In genomic region chr14:44798386-44799242, GRCh38 we compare ENCODE assay signal across 20 cellular contexts.
"Had no signal": no experiment of that assay in that cellular context is flagged by ENCODE, and none has a peak within 500 bp of the region (broad histone marks: within the 10 kb centered on the region; RNA-seq: fewer than 3 reads in every experiment).

No MANE protein-coding gene starts in this region.

- H3K36me3 Mint-ChIP-seq: activated naive CD8-positive, alpha-beta T cell treated with anti-CD3 and anti-CD28 coated beads for 36 hours had no signal

- H3K27me3 ChIP-seq: gastrocnemius medialis, heart left ventricle, right lobe of liver, stomach, upper lobe of right lung had no signal

- H3K4me1 Mint-ChIP-seq: activated CD4-positive, alpha-beta T cell treated with anti-CD3 and anti-CD28 coated beads for 36 hours; activated naive CD8-positive, alpha-beta T cell treated with anti-CD3 and anti-CD28 coated beads for 36 hours had no signal

- H3K4me3 Mint-ChIP-seq: activated CD4-positive, alpha-beta T cell treated with anti-CD3 and anti-CD28 coated beads for 36 hours; activated CD8-positive, alpha-beta T cell treated with anti-CD3 and anti-CD28 coated beads for 36 hours; activated naive CD8-positive, alpha-beta T cell treated with anti-CD3 and anti-CD28 coated beads for 36 hours; activated T-cell treated with anti-CD3 and anti-CD28 coated beads, Interleukin-2, amount 50 U/mL, for 72 hours; effector memory CD8-positive, alpha-beta T cell; nephron progenitor cell had no signal

- ATAC-seq: activated CD4-positive, alpha-beta T cell treated with anti-CD3 and anti-CD28 coated beads for 36 hours; activated CD8-positive, alpha-beta T cell treated with anti-CD3 and anti-CD28 coated beads for 36 hours; activated T-cell treated with anti-CD3 and anti-CD28 coated beads, Interleukin-2, amount 50 U/mL, for 72 hours; effector memory CD8-positive, alpha-beta T cell; gastrocnemius medialis; heart left ventricle; psoas muscle; right lobe of liver; upper lobe of right lung had no signal

- H3K27ac Mint-ChIP-seq: activated CD4-positive, alpha-beta T cell treated with anti-CD3 and anti-CD28 coated beads for 36 hours; activated CD8-positive, alpha-beta T cell treated with anti-CD3 and anti-CD28 coated beads for 36 hours; activated naive CD8-positive, alpha-beta T cell treated with anti-CD3 and anti-CD28 coated beads for 36 hours; activated T-cell treated with anti-CD3 and anti-CD28 coated beads, Interleukin-2, amount 50 U/mL, for 72 hours; effector memory CD8-positive, alpha-beta T cell; nephron progenitor cell had no signal

- H3K27ac ChIP-seq: epithelial cell of prostate, gastrocnemius medialis, heart left ventricle, psoas muscle, right lobe of liver, stomach, thoracic aorta, upper lobe of right lung had no signal

- H3K27me3 Mint-ChIP-seq: effector memory CD8-positive, alpha-beta T cell had no signal

- H3K36me3 ChIP-seq: gastrocnemius medialis, heart left ventricle, right lobe of liver, stomach, thoracic aorta, upper lobe of right lung had no signal

- H3K9me3 ChIP-seq: gastrocnemius medialis, heart left ventricle, psoas muscle, right lobe of liver, stomach, thoracic aorta, upper lobe of right lung had no signal

- H3K9me3 Mint-ChIP-seq: activated CD8-positive, alpha-beta T cell treated with anti-CD3 and anti-CD28 coated beads for 36 hours; activated naive CD8-positive, alpha-beta T cell treated with anti-CD3 and anti-CD28 coated beads for 36 hours; effector memory CD8-positive, alpha-beta T cell had no signal

- H3K4me1 ChIP-seq: gastrocnemius medialis, heart left ventricle, psoas muscle, right lobe of liver, stomach, upper lobe of right lung had no signal

- H3K4me3 ChIP-seq: gastrocnemius medialis, psoas muscle, right lobe of liver, smooth muscle cell, thoracic aorta, upper lobe of right lung had no signal

- DNase-seq: activated CD4-positive, alpha-beta T cell treated with anti-CD3 and anti-CD28 coated beads for 36 hours; activated CD8-positive, alpha-beta memory T cell treated with anti-CD3 and anti-CD28 coated beads, Interleukin-2, amount 50 U/mL, for 4 hours; activated CD8-positive, alpha-beta T cell treated with anti-CD3 and anti-CD28 coated beads for 36 hours; activated gamma-delta T cell; activated naive CD8-positive, alpha-beta T cell treated with anti-CD3 and anti-CD28 coated beads for 36 hours; activated T-cell treated with anti-CD3 and anti-CD28 coated beads, Interleukin-2, amount 50 U/mL, for 72 hours; amygdala; effector memory CD8-positive, alpha-beta T cell; gastrocnemius medialis; islet precursor cell; nephron progenitor cell; psoas muscle; right lobe of liver; stomach; T-helper 2 cell; upper lobe of right lung had no signal
